23 cellular contexts compared by ENCODE assay signal in genomic region chr22:31333648-31334047, GRCh38. TPM values are rescaled to one million over a fixed set of nuclear protein-coding genes. Genes with fewer than 3 reads are reported as not detected.
A peak's percentile ranks its signal among the peaks of the same experiment; 100 is the strongest.
DNase-seq lines count a peak whose midpoint lies in the region; ATAC-seq and TF ChIP-seq lines count a peak whose summit lies in the region.
"Had no signal": no experiment of that assay in that cellular context is flagged by ENCODE, and none has a peak within 500 bp of the region (broad histone marks: within the 10 kb centered on the region; RNA-seq: fewer than 3 reads in every experiment).

No MANE protein-coding gene starts in this region.

- peaks cover 97% of the 10 kb centered on the region for H3K36me3 Mint-ChIP-seq in activated T-cell treated with anti-CD3 and anti-CD28 coated beads, Interleukin-2, amount 50 U/mL, for 24 hours (ENCODE audit: low read depth)
- H3K36me3 Mint-ChIP-seq in WTC11, result peaks cover 89% of the 10 kb centered on the region
- peaks cover 51% of the 10 kb centered on the region for H3K36me3 Mint-ChIP-seq in effector memory CD8-positive, alpha-beta T cell (ENCODE audit: insufficient read depth)
- H3K36me3 Mint-ChIP-seq in stimulated activated effector memory CD8-positive, alpha-beta T cell treated with anti-CD3 and anti-CD28 coated beads, Interleukin-12 subunit alpha, Interleukin-12 subunit beta, amount 100 ng/mL, for 72 hours, result peaks cover 94% of the 10 kb centered on the region
- H3K36me3 Mint-ChIP-seq: IgD-negative memory B cell had no signal

- CTCF ChIA-PET in WTC11 (lab: Charles Lee) (no interaction called here), GM10248 (lab: Yijun Ruan, JAX) (interaction anchor here (0.9 to 1.5 kb wide), 6 partner anchors 9 to 644 kb away, joined by 3 to 4 read pairs (median 3); partner anchors contain the start of gene PATZ1)

- H3K4me3 Mint-ChIP-seq in activated T-cell treated with anti-CD3 and anti-CD28 coated beads, Interleukin-2, amount 50 U/mL, for 24 hours, result no peak overlapping the region
- H3K4me3 Mint-ChIP-seq in WTC11, result no peak overlapping the region
- no peak overlapping the region for H3K4me3 Mint-ChIP-seq in effector memory CD8-positive, alpha-beta T cell
- H3K4me3 Mint-ChIP-seq in stimulated activated effector memory CD8-positive, alpha-beta T cell treated with anti-CD3 and anti-CD28 coated beads, Interleukin-12 subunit alpha, Interleukin-12 subunit beta, amount 100 ng/mL, for 72 hours, result no peak overlapping the region
- H3K4me3 Mint-ChIP-seq: IgD-negative memory B cell had no signal

- DNase-seq in activated T-cell treated with anti-CD3 and anti-CD28 coated beads, Interleukin-2, amount 50 U/mL, for 24 hours, result no peak
- no peak for DNase-seq in activated T-cell treated with anti-CD3 and anti-CD28 coated beads, Interleukin-2, amount 50 U/mL, for 48 hours
- DNase-seq in WTC11 (ENCODE audit: low spot score), result no peak
- DNase-seq in effector memory CD8-positive, alpha-beta T cell, result no peak
- no peak for DNase-seq in stimulated activated effector memory CD8-positive, alpha-beta T cell treated with anti-CD3 and anti-CD28 coated beads, Interleukin-12 subunit alpha, Interleukin-12 subunit beta, amount 100 ng/mL, for 72 hours (ENCODE audit: low spot score in 2 of 2)
- DNase-seq in GM10248 (ENCODE audit: extremely low spot score), result no peak
- DNase-seq: activated CD4-positive, alpha-beta T cell treated with anti-CD3 and anti-CD28 coated beads for 4 hours; activated CD8-positive, alpha-beta memory T cell treated with anti-CD3 and anti-CD28 coated beads, Interleukin-2, amount 50 U/mL, for 4 hours; activated gamma-delta T cell treated with Interleukin-2 at 50 U/mL for 16 hours; BE2C; DMS153; GDM1; heart right ventricle; left lung; MG63; NCI-H774; OCI-M1; retina; Right ventricle myocardium superior; spleen had no signal

- TF ChIP-seq CTCF in WTC11 (IDR thresholded peaks at IDR 0.05) (no peak), GM10248 (IDR thresholded peaks at IDR 0.05; ENCODE audit: control extremely low read depth, extremely low read depth, low read depth, missing control alignments) (no peak)

- ATAC-seq in WTC11 (no peak), GM21528 (IDR thresholded peaks at IDR 0.05; ENCODE audit: low FRiP score, unreplicated experiment) (no peak), GM18520 (IDR thresholded peaks at IDR 0.05; ENCODE audit: unreplicated experiment) (no peak)
- ATAC-seq in effector memory CD8-positive, alpha-beta T cell (replicated peaks), result no peak
- no peak for ATAC-seq in stimulated activated effector memory CD8-positive, alpha-beta T cell treated with anti-CD3 and anti-CD28 coated beads, Interleukin-12 subunit alpha, Interleukin-12 subunit beta, amount 100 ng/mL, for 72 hours
- ATAC-seq: left lung had no signal

- peaks cover 63% of the 10 kb centered on the region for H3K4me1 Mint-ChIP-seq in activated T-cell treated with anti-CD3 and anti-CD28 coated beads, Interleukin-2, amount 50 U/mL, for 24 hours (ENCODE audit: low read depth)
- H3K4me1 Mint-ChIP-seq in WTC11, result no peaks in the 10 kb centered on the region
- peaks cover 34 to 36% of the 10 kb centered on the region in 2 donors for H3K4me1 Mint-ChIP-seq in effector memory CD8-positive, alpha-beta T cell (ENCODE audit: low read depth in 2 of 2)
- H3K4me1 Mint-ChIP-seq in stimulated activated effector memory CD8-positive, alpha-beta T cell treated with anti-CD3 and anti-CD28 coated beads, Interleukin-12 subunit alpha, Interleukin-12 subunit beta, amount 100 ng/mL, for 72 hours, result peaks cover 46% of the 10 kb centered on the region

- peak overlapping the region; percentile 24 for H3K27ac Mint-ChIP-seq in activated T-cell treated with anti-CD3 and anti-CD28 coated beads, Interleukin-2, amount 50 U/mL, for 24 hours
- peak overlapping the region; percentile 22; the same call in 1 of the 2 replicates for H3K27ac Mint-ChIP-seq in WTC11
- H3K27ac Mint-ChIP-seq in effector memory CD8-positive, alpha-beta T cell, result peak overlapping the region; percentile 59 to 64
- H3K27ac Mint-ChIP-seq in stimulated activated effector memory CD8-positive, alpha-beta T cell treated with anti-CD3 and anti-CD28 coated beads, Interleukin-12 subunit alpha, Interleukin-12 subunit beta, amount 100 ng/mL, for 72 hours, result peak overlapping the region; percentile 88

- no peaks in the 10 kb centered on the region for H3K9me3 Mint-ChIP-seq in activated T-cell treated with anti-CD3 and anti-CD28 coated beads, Interleukin-2, amount 50 U/mL, for 24 hours
- H3K9me3 Mint-ChIP-seq in WTC11, result no peaks in the 10 kb centered on the region
- H3K9me3 Mint-ChIP-seq in effector memory CD8-positive, alpha-beta T cell, result no peaks in the 10 kb centered on the region
- H3K9me3 Mint-ChIP-seq in stimulated activated effector memory CD8-positive, alpha-beta T cell treated with anti-CD3 and anti-CD28 coated beads, Interleukin-12 subunit alpha, Interleukin-12 subunit beta, amount 100 ng/mL, for 72 hours, result no peaks in the 10 kb centered on the region
- H3K9me3 Mint-ChIP-seq: IgD-negative memory B cell had no signal

- H3K27me3 Mint-ChIP-seq in activated T-cell treated with anti-CD3 and anti-CD28 coated beads, Interleukin-2, amount 50 U/mL, for 24 hours, result no peaks in the 10 kb centered on the region
- H3K27me3 Mint-ChIP-seq in WTC11 (ENCODE audit: low read depth), result no peaks in the 10 kb centered on the region
- H3K27me3 Mint-ChIP-seq in effector memory CD8-positive, alpha-beta T cell, result no peaks in the 10 kb centered on the region
- H3K27me3 Mint-ChIP-seq: IgD-negative memory B cell had no signal

- POLR2A ChIA-PET in WTC11 (lab: Charles Lee) (no interaction called here), GM10248 (lab: Yijun Ruan, JAX) (no interaction called here)

TF ChIP-seq in WTC11, 78 proteins besides CTCF, POLR2A, EP300 and RAD21:
- TF ChIP-seq TCF7 (CRISPR knock-in tag; IDR thresholded peaks at IDR 0.05; ENCODE audit: low read depth), result no peak
- TF ChIP-seq ZNF263 (CRISPR knock-in tag; IDR thresholded peaks at IDR 0.05; ENCODE audit: low read depth), result no peak
- TF ChIP-seq SP1 (CRISPR knock-in tag; conservative IDR thresholded peaks at IDR 0.05), result no peak
- TF ChIP-seq, protein P1, sequence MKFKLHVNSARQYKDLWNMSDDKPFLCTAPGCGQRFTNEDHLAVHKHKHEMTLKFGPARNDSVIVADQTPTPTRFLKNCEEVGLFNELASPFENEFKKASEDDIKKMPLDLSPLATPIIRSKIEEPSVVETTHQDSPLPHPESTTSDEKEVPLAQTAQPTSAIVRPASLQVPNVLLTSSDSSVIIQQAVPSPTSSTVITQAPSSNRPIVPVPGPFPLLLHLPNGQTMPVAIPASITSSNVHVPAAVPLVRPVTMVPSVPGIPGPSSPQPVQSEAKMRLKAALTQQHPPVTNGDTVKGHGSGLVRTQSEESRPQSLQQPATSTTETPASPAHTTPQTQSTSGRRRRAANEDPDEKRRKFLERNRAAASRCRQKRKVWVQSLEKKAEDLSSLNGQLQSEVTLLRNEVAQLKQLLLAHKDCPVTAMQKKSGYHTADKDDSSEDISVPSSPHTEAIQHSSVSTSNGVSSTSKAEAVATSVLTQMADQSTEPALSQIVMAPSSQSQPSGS (CRISPR knock-in tag; IDR thresholded peaks at IDR 0.05; ENCODE audit: borderline replicate concordance, low read depth), result no peak
- TF ChIP-seq CBFB (CRISPR knock-in tag; IDR thresholded peaks at IDR 0.05; ENCODE audit: low read depth), result no peak
- TF ChIP-seq ZSCAN18 (CRISPR knock-in tag; IDR thresholded peaks at IDR 0.05), result no peak
- TF ChIP-seq NR2C2 (CRISPR knock-in tag; IDR thresholded peaks at IDR 0.05), result no peak
- no peak for TF ChIP-seq NR1H2 (CRISPR knock-in tag; IDR thresholded peaks at IDR 0.05)
- no peak for TF ChIP-seq KAT7 (CRISPR knock-in tag; IDR thresholded peaks at IDR 0.05; ENCODE audit: borderline replicate concordance)
- TF ChIP-seq FOXP1 (CRISPR knock-in tag; IDR thresholded peaks at IDR 0.05; ENCODE audit: borderline replicate concordance), result no peak

RNA-seq across cellular contexts. Expression of gene PATZ1, which starts 12.5 kb away (rescaled TPM):
- 60.5 to 72.7 TPM (median 72.6 TPM) in 3 replicates for total RNA-seq in WTC11 (2021)

RNA-seq across cellular contexts. Expression of gene PIK3IP1, which starts 41.4 kb away (rescaled TPM):
- total RNA-seq in WTC11 (2021), result 1.6 to 2.1 TPM (median 2.0 TPM) in 3 replicates

Comparison
In these comparisons a context has a peak if more than half of its experiments do, and no peak if none do; other contexts are left out.
1. H3K27ac Mint-ChIP-seq: peak in every context shown above with its lines; median percentile 88 in stimulated activated effector memory CD8-positive, alpha-beta T cell treated with anti-CD3 and anti-CD28 coated beads, Interleukin-12 subunit alpha, Interleukin-12 subunit beta, amount 100 ng/mL, for 72 hours; 62 in effector memory CD8-positive, alpha-beta T cell; 24 in activated T-cell treated with anti-CD3 and anti-CD28 coated beads, Interleukin-2, amount 50 U/mL, for 24 hours; 22 in WTC11.